ENCODE assay signal across 1 cellular context in the genomic region with DNA sequence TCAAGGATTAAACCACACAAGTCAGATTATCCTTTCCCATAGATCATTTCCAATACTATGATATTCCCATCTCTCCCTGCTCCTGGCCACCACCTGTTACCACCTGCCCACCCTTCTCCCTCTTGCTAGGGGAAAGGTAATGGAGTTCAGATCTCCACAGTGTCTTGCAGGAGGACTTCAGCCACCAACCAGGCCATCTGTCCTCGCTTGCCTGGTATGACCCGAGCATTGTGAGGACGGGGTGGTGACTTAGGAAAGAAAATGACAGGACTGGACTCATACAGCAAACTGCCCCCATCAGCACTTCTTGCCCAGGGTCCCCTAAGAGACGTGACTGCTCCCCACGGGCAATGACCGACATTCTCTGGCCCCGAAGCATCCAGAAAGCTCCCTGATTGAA.
A peak's percentile ranks its signal among the peaks of the same experiment; 100 is the strongest.
TF ChIP-seq lines count a peak whose summit lies in the region.

No MANE protein-coding gene starts in this region.

TF ChIP-seq in HepG2, 621 proteins besides CTCF, POLR2A, EP300 and RAD21 (continued from another document):
- TF ChIP-seq NCOA1 (CRISPR knock-in tag; IDR thresholded peaks at IDR 0.05) (no peak), SIN3A (IDR thresholded peaks at IDR 0.05; ENCODE audit: borderline replicate concordance, low read depth, low read length) (no peak), KLF15 (CRISPR knock-in tag; IDR thresholded peaks at IDR 0.05; ENCODE audit: borderline replicate concordance) (no peak), ZNF703 (CRISPR knock-in tag; IDR thresholded peaks at IDR 0.05; ENCODE audit: borderline replicate concordance) (no peak), RCOR2 (CRISPR knock-in tag; IDR thresholded peaks at IDR 0.05) (no peak), KLF12 (CRISPR knock-in tag; IDR thresholded peaks at IDR 0.05; ENCODE audit: borderline replicate concordance) (no peak), TBP (CRISPR knock-in tag; IDR thresholded peaks at IDR 0.05) (no peak), ZNF790 (CRISPR knock-in tag; IDR thresholded peaks at IDR 0.05; ENCODE audit: borderline replicate concordance) (no peak), PCBP2 (optimal IDR thresholded peaks at IDR 0.05; ENCODE audit: low read depth, low read length, poor library complexity, severe bottlenecking) (no peak), MBNL3 (CRISPR knock-in tag; conservative IDR thresholded peaks at IDR 0.05) (no peak), ZNF138 (CRISPR knock-in tag; IDR thresholded peaks at IDR 0.05; ENCODE audit: low read depth) (0 out of 2 replicates have a peak, but pooled peaks have one; percentile 19), TOE1 (CRISPR knock-in tag; IDR thresholded peaks at IDR 0.05) (no peak), NFKBIZ (CRISPR knock-in tag; IDR thresholded peaks at IDR 0.05) (no peak), TSC22D2 (CRISPR knock-in tag; IDR thresholded peaks at IDR 0.05; ENCODE audit: borderline replicate concordance) (no peak), ZNF17 (CRISPR knock-in tag; IDR thresholded peaks at IDR 0.05) (no peak), ZFP37 (CRISPR knock-in tag; IDR thresholded peaks at IDR 0.05; ENCODE audit: borderline replicate concordance) (no peak), ARNTL (CRISPR knock-in tag; IDR thresholded peaks at IDR 0.05) (no peak), ZNF235 (CRISPR knock-in tag; IDR thresholded peaks at IDR 0.05; ENCODE audit: borderline replicate concordance) (no peak), SMARCE1 (IDR thresholded peaks at IDR 0.05; ENCODE audit: borderline replicate concordance) (no peak), POLR2AphosphoS5 (IDR thresholded peaks at IDR 0.05; ENCODE audit: low read depth, low read length) (0 out of 2 replicates have a peak, but pooled peaks have one; percentile 25), ZBTB20 (CRISPR knock-in tag; IDR thresholded peaks at IDR 0.05; ENCODE audit: borderline replicate concordance, low read depth) (no peak), HNF4G (IDR thresholded peaks at IDR 0.05; ENCODE audit: borderline replicate concordance, low read depth, low read length) (no peak), HNF4G (CRISPR knock-in tag; IDR thresholded peaks at IDR 0.05; ENCODE audit: borderline replicate concordance, low read depth) (no peak), KDM1A (CRISPR knock-in tag; IDR thresholded peaks at IDR 0.05) (no peak)
- TF ChIP-seq, protein P1, sequence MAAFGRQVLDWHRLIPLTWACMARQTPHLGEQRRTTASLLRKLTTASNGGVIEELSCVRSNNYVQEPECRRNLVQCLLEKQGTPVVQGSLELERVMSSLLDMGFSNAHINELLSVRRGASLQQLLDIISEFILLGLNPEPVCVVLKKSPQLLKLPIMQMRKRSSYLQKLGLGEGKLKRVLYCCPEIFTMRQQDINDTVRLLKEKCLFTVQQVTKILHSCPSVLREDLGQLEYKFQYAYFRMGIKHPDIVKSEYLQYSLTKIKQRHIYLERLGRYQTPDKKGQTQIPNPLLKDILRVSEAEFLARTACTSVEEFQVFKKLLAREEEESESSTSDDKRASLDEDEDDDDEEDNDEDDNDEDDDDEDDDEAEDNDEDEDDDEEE (CRISPR knock-in tag; IDR thresholded peaks at IDR 0.05): 0 out of 2 replicates have a peak, but pooled peaks have one; percentile 16
- TF ChIP-seq, protein P2, sequence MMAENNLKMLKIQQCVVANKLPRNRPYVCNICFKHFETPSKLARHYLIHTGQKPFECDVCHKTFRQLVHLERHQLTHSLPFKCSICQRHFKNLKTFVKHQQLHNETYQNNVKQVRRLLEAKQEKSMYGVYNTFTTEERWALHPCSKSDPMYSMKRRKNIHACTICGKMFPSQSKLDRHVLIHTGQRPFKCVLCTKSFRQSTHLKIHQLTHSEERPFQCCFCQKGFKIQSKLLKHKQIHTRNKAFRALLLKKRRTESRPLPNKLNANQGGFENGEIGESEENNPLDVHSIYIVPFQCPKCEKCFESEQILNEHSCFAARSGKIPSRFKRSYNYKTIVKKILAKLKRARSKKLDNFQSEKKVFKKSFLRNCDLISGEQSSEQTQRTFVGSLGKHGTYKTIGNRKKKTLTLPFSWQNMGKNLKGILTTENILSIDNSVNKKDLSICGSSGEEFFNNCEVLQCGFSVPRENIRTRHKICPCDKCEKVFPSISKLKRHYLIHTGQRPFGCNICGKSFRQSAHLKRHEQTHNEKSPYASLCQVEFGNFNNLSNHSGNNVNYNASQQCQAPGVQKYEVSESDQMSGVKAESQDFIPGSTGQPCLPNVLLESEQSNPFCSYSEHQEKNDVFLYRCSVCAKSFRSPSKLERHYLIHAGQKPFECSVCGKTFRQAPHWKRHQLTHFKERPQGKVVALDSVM (CRISPR knock-in tag; IDR thresholded peaks at IDR 0.05): no peak
- TF ChIP-seq, protein P3, sequence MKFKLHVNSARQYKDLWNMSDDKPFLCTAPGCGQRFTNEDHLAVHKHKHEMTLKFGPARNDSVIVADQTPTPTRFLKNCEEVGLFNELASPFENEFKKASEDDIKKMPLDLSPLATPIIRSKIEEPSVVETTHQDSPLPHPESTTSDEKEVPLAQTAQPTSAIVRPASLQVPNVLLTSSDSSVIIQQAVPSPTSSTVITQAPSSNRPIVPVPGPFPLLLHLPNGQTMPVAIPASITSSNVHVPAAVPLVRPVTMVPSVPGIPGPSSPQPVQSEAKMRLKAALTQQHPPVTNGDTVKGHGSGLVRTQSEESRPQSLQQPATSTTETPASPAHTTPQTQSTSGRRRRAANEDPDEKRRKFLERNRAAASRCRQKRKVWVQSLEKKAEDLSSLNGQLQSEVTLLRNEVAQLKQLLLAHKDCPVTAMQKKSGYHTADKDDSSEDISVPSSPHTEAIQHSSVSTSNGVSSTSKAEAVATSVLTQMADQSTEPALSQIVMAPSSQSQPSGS (CRISPR knock-in tag; IDR thresholded peaks at IDR 0.05): no peak
- TF ChIP-seq, protein P4, sequence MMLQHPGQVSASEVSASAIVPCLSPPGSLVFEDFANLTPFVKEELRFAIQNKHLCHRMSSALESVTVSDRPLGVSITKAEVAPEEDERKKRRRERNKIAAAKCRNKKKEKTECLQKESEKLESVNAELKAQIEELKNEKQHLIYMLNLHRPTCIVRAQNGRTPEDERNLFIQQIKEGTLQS (CRISPR knock-in tag; IDR thresholded peaks at IDR 0.05): no peak
